Comparison of ENCODE assay signal across 23 cellular contexts in the genomic region with DNA sequence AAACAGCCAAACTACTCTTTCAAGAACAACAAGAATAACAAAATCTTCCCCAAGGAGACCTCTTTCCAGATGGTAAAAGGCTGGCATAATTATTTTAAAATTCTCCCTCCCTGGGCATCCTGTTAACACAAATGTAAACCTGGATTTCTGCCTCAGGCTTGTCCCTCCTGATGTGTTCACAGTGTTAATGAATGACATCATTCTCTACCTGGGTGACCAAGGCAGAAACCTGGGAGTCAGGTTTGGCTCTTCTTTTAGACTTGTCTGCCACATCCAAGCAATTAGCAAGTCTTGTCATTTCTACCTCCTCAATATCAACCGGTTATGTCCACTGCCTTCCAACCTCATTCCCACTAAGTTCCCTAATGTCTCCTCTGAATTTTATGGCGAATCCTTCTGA.
"Had no signal": no experiment of that assay in that cellular context is flagged by ENCODE, and none has a peak within 500 bp of the region (broad histone marks: within the 10 kb centered on the region; RNA-seq: fewer than 3 reads in every experiment).

No MANE protein-coding gene starts in this region.

- H3K27ac ChIP-seq: adrenal gland, SK-N-MC had no signal

- H3K27me3 ChIP-seq: adrenal gland had no signal

- H3K9me3 ChIP-seq: adrenal gland had no signal

- DNase-seq: activated CD4-positive, alpha-beta T cell treated with anti-CD3 and anti-CD28 coated beads for 4 hours; activated CD8-positive, alpha-beta memory T cell treated with anti-CD3 and anti-CD28 coated beads, Interleukin-2, amount 50 U/mL, for 4 hours; activated CD8-positive, alpha-beta T cell treated with anti-CD3 and anti-CD28 coated beads for 36 hours; activated naive CD4-positive, alpha-beta T cell treated with anti-CD3 and anti-CD28 coated beads, Interleukin-2, amount 50 U/mL, for 16 hours; activated naive CD8-positive, alpha-beta T cell treated with anti-CD3 and anti-CD28 coated beads, Interleukin-2, amount 10 ng/mL, durations not matched to agents 7 days and 5 days; adrenal gland; aorta; Kasumi-1; KBM-7; NCI-H1048; NCI-H1694; NCI-H2029; NCI-H2107; NCI-H2171 treated with DMSO at 0.1 percent for 48 hours; NCI-H226; NCI-H526 treated with DMSO at 0.1 percent for 48 hours; RPMI8226; T-cell; T-helper 2 cell; T1000 had no signal

- H3K36me3 ChIP-seq: adrenal gland had no signal

- H3K4me3 ChIP-seq: adrenal gland, SK-N-MC had no signal

- ATAC-seq: activated CD4-positive, CD25-positive, alpha-beta regulatory T cell treated with anti-CD3 and anti-CD28 coated beads, Interleukin-2, amount 50 U/mL, for 24 hours; activated CD8-positive, alpha-beta T cell treated with anti-CD3 and anti-CD28 coated beads for 36 hours; Right ventricle myocardium inferior; T-cell had no signal
